12 cellular contexts compared by ENCODE assay signal in genomic region chr9:72807765-72808445, GRCh38.
DNase-seq lines count a peak whose midpoint lies in the region; TF ChIP-seq lines count a peak whose summit lies in the region.
"Had no signal": no experiment of that assay in that cellular context is flagged by ENCODE, and none has a peak within 500 bp of the region (broad histone marks: within the 10 kb centered on the region; RNA-seq: fewer than 3 reads in every experiment).

No MANE protein-coding gene starts in this region.

- H2AFZ ChIP-seq in mesenchymal stem cell (ENCODE audit: low read depth, low read length), result no peak overlapping the region

- no peaks in the 10 kb centered on the region for H3K36me3 Mint-ChIP-seq in activated T-helper 1 cell treated with anti-CD3 and anti-CD28 coated beads, Interleukin-12 subunit alpha, Interleukin-12 subunit beta, Interleukin-2, Interleukin-4 antibody, amounts not matched to agents 30 ng/mL and 10 ng/mL and 1 ng/mL, durations not matched to agents 14 hours and 24 hours and 36 hours (ENCODE audit: low read depth)

- H3K4me3 ChIP-seq in H7 (ENCODE audit: insufficient read depth, low read depth, low read length) (no peak overlapping the region), fibroblast of villous mesenchyme (ENCODE audit: low read depth, low read length) (no peak overlapping the region), mesenchymal stem cell (ENCODE audit: insufficient read depth in 1 of 2, low read depth in 1 of 2, low read length in 2 of 2) (no peak overlapping the region)
- H3K4me3 ChIP-seq: suprapubic skin had no signal

- H4K91ac ChIP-seq in mesenchymal stem cell (ENCODE audit: low read length), result no peak overlapping the region

- no peak overlapping the region for H3K9ac ChIP-seq in mesenchymal stem cell (ENCODE audit: low read length)

- H3K27ac Mint-ChIP-seq in activated T-helper 1 cell treated with anti-CD3 and anti-CD28 coated beads, Interleukin-12 subunit alpha, Interleukin-12 subunit beta, Interleukin-2, Interleukin-4 antibody, amounts not matched to agents 30 ng/mL and 10 ng/mL and 1 ng/mL, durations not matched to agents 14 hours and 24 hours and 36 hours, result no peak overlapping the region

- DNase-seq in H7 (peak; percentile 31), RPMI7951 (ENCODE audit: low read depth) (peak; percentile 3), fibroblast of villous mesenchyme (ENCODE audit: low read depth) (peak; percentile 10), AG20443 (ENCODE audit: low spot score) (no peak), mesenchymal stem cell (no peak), CD1c-positive myeloid dendritic cell (ENCODE audit: extremely low spot score) (no peak)
- DNase-seq in activated T-helper 1 cell treated with anti-CD3 and anti-CD28 coated beads, Interleukin-12 subunit alpha, Interleukin-12 subunit beta, Interleukin-2, Interleukin-4 antibody, amounts not matched to agents 30 ng/mL and 10 ng/mL and 1 ng/mL, durations not matched to agents 14 hours and 24 hours and 36 hours (ENCODE audit: low spot score), result no peak
- DNase-seq: NCI-H1092, SHP77 treated with DMSO at 0.1 percent for 48 hours had no signal

- H3K4me1 Mint-ChIP-seq in activated T-helper 1 cell treated with anti-CD3 and anti-CD28 coated beads, Interleukin-12 subunit alpha, Interleukin-12 subunit beta, Interleukin-2, Interleukin-4 antibody, amounts not matched to agents 30 ng/mL and 10 ng/mL and 1 ng/mL, durations not matched to agents 14 hours and 24 hours and 36 hours (ENCODE audit: low read depth), result no peaks in the 10 kb centered on the region

- no peak overlapping the region for H3K14ac ChIP-seq in mesenchymal stem cell (ENCODE audit: low read length in 2 of 2)

- H2BK12ac ChIP-seq in mesenchymal stem cell (ENCODE audit: low read length in 2 of 2), result no peak overlapping the region

- H3K79me1 ChIP-seq in mesenchymal stem cell (replicated peaks; ENCODE audit: low read length, poor library complexity, severe bottlenecking), result no peaks in the 10 kb centered on the region

- no peaks in the 10 kb centered on the region for H3K27me3 Mint-ChIP-seq in activated T-helper 1 cell treated with anti-CD3 and anti-CD28 coated beads, Interleukin-12 subunit alpha, Interleukin-12 subunit beta, Interleukin-2, Interleukin-4 antibody, amounts not matched to agents 30 ng/mL and 10 ng/mL and 1 ng/mL, durations not matched to agents 14 hours and 24 hours and 36 hours (ENCODE audit: insufficient read depth)

- no peak overlapping the region for H3K4ac ChIP-seq in mesenchymal stem cell (ENCODE audit: low read depth in 1 of 2, low read length in 2 of 2)

- no peak overlapping the region for H3K4me3 Mint-ChIP-seq in activated T-helper 1 cell treated with anti-CD3 and anti-CD28 coated beads, Interleukin-12 subunit alpha, Interleukin-12 subunit beta, Interleukin-2, Interleukin-4 antibody, amounts not matched to agents 30 ng/mL and 10 ng/mL and 1 ng/mL, durations not matched to agents 14 hours and 24 hours and 36 hours

- H2BK15ac ChIP-seq in mesenchymal stem cell (ENCODE audit: low read depth, poor library complexity, severe bottlenecking), result no peak overlapping the region

- TF ChIP-seq CTCF in C4-2B (conservative IDR thresholded peaks at IDR 0.05), result peak; percentile 83
- TF ChIP-seq CTCF in fibroblast of villous mesenchyme (IDR thresholded peaks at IDR 0.05; ENCODE audit: insufficient read depth, low read depth, low read length), result peak; percentile 48

- no peak overlapping the region for H4K8ac ChIP-seq in mesenchymal stem cell (ENCODE audit: low read length)

- no peaks in the 10 kb centered on the region for H3K9me3 Mint-ChIP-seq in activated T-helper 1 cell treated with anti-CD3 and anti-CD28 coated beads, Interleukin-12 subunit alpha, Interleukin-12 subunit beta, Interleukin-2, Interleukin-4 antibody, amounts not matched to agents 30 ng/mL and 10 ng/mL and 1 ng/mL, durations not matched to agents 14 hours and 24 hours and 36 hours

- WGBS in mesenchymal stem cell, result 83% methylated on average over 2 of the region's 2 CpGs

- no peak overlapping the region for H3K4me2 ChIP-seq in mesenchymal stem cell (ENCODE audit: low read length, poor library complexity, severe bottlenecking)

- no peaks in the 10 kb centered on the region for H3K9me3 ChIP-seq in mesenchymal stem cell (ENCODE audit: control insufficient read depth, low read length)
- H3K9me3 ChIP-seq: Caco-2, suprapubic skin had no signal

- H3K27ac ChIP-seq in C4-2B (no peak overlapping the region), mesenchymal stem cell (ENCODE audit: low read length, poor library complexity, severe bottlenecking) (no peak overlapping the region)
- H3K27ac ChIP-seq: suprapubic skin had no signal

- H2BK120ac ChIP-seq in mesenchymal stem cell (ENCODE audit: low read depth, low read length), result no peak overlapping the region

- H2AK5ac ChIP-seq in mesenchymal stem cell (ENCODE audit: low read length, severe bottlenecking), result no peak overlapping the region

- H3K36me3 ChIP-seq in H7 (replicated peaks; ENCODE audit: control insufficient read depth, insufficient read depth, low read length) (no peaks in the 10 kb centered on the region; the same call in 1 of the 2 replicates), mesenchymal stem cell (ENCODE audit: control insufficient read depth in 1 of 2, insufficient read depth in 2 of 2, low read depth in 1 of 2, low read length in 2 of 2) (no peaks in the 10 kb centered on the region)
- H3K36me3 ChIP-seq: suprapubic skin had no signal

- H3K4me1 ChIP-seq in mesenchymal stem cell (ENCODE audit: control insufficient read depth, insufficient read depth, low read depth, low read length), result no peaks in the 10 kb centered on the region
- H3K4me1 ChIP-seq: Caco-2 had no signal

- intact Hi-C loops in activated T-helper 1 cell treated with anti-CD3 and anti-CD28 coated beads, Interleukin-12 subunit alpha, Interleukin-12 subunit beta, Interleukin-2, Interleukin-4 antibody, amounts not matched to agents 30 ng/mL and 10 ng/mL and 1 ng/mL, durations not matched to agents 14 hours and 24 hours and 36 hours (cut with micrococcal nuclease), result no loop called here

- no peak overlapping the region for H3K23ac ChIP-seq in mesenchymal stem cell (ENCODE audit: low read length in 2 of 2)

- H3K18ac ChIP-seq in mesenchymal stem cell (ENCODE audit: low read depth in 1 of 2, low read length in 2 of 2), result no peak overlapping the region

- H3K27me3 ChIP-seq in H7 (ENCODE audit: control insufficient read depth, insufficient read depth, low read length), result no peaks in the 10 kb centered on the region
- no peaks in the 10 kb centered on the region for H3K27me3 ChIP-seq in mesenchymal stem cell (ENCODE audit: control insufficient read depth in 1 of 2, insufficient read depth in 1 of 2, low read length in 2 of 2)
- H3K27me3 ChIP-seq: suprapubic skin had no signal

- H2BK5ac ChIP-seq in mesenchymal stem cell (ENCODE audit: low read depth, low read length, poor library complexity, severe bottlenecking), result no peak overlapping the region

Comparison
In these comparisons a context has a peak if more than half of its experiments do, and no peak if none do; other contexts are left out.
1. DNase-seq: peak in H7 (single experiment), RPMI7951 (single experiment) and fibroblast of villous mesenchyme (single experiment); none in AG20443 (single experiment), mesenchymal stem cell (single experiment), activated T-helper 1 cell treated with anti-CD3 and anti-CD28 coated beads, Interleukin-12 subunit alpha, Interleukin-12 subunit beta, Interleukin-2, Interleukin-4 antibody, amounts not matched to agents 30 ng/mL and 10 ng/mL and 1 ng/mL, durations not matched to agents 14 hours and 24 hours and 36 hours (single experiment) and CD1c-positive myeloid dendritic cell (single experiment).